Comparison of ENCODE assay signal across 17 cellular contexts in the genomic region with DNA sequence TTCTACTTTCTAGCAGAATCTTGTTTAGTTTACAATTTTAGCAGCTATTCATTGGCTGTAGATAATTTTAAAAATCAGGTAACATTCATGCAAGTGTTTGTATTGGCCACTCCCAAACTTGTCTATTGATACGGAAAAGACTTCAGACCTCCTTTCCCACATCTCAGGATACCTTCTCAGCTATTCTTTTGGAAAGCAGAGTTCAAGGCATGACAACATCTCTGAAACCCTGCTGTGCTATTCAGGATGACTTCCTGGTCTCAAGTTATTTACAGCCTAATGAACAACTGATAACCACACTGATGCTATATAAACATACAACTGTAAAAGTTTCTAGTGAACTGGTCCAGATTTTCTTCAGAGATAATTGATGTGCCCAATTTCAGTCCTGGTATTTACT. TPM values are rescaled to one million over a fixed set of nuclear protein-coding genes. Genes with fewer than 3 reads are reported as not detected.
DNase-seq lines count a peak whose midpoint lies in the region; FAIRE-seq and TF ChIP-seq lines count a peak whose summit lies in the region.
"Had no signal": no experiment of that assay in that cellular context is flagged by ENCODE, and none has a peak within 500 bp of the region (broad histone marks: within the 10 kb centered on the region; RNA-seq: fewer than 3 reads in every experiment).

No MANE protein-coding gene starts in this region.

- no peak for TF ChIP-seq EP300 in H1 (IDR thresholded peaks at IDR 0.05; ENCODE audit: borderline replicate concordance in 1 of 2, low read depth in 2 of 2, low read length in 2 of 2)

- no peaks in the 10 kb centered on the region for H3K27me3 ChIP-seq in A673 (replicated peaks; ENCODE audit: insufficient read depth, low read depth, low read length, poor library complexity)
- H3K27me3 ChIP-seq in HUES64 (ENCODE audit: insufficient read depth, low read length), result no peaks in the 10 kb centered on the region
- peaks cover 0 to 2% (median 0%) of the 10 kb centered on the region in 4 experiments; a peak in 1 of 7 replicates for H3K27me3 ChIP-seq in H1 (replicated peaks in 1 of 4; ENCODE audit: control insufficient read depth in 3 of 4, extremely low read depth in 1 of 4, insufficient read depth in 3 of 4, low read length in 3 of 4)
- H3K27me3 ChIP-seq: BLaER1 treated with 17β-estradiol and CSF1 and Interleukin-3, amounts not matched to agents 10 nM and 100 nM had no signal

- no peak overlapping the region for H3K27ac Mint-ChIP-seq in activated CD4-positive, alpha-beta memory T cell treated with anti-CD3 and anti-CD28 coated beads, Interleukin-2, amount 10 ng/mL, durations not matched to agents 7 days and 5 days
- H3K27ac Mint-ChIP-seq: CD4-positive, CD25-positive, alpha-beta regulatory T cell; HFFc6 had no signal

- H2BK20ac ChIP-seq in H1 (ENCODE audit: low read length), result no peak overlapping the region

- no peaks in the 10 kb centered on the region for H3K23me2 ChIP-seq in H1 (ENCODE audit: low read depth, low read length)

- no peaks in the 10 kb centered on the region for H3K79me1 ChIP-seq in H1 (ENCODE audit: low read depth, low read length)

- H2AFZ ChIP-seq in H1 (ENCODE audit: low read length), result no peak overlapping the region
- H2AFZ ChIP-seq: GM23248 had no signal

- H3K18ac ChIP-seq in H1 (ENCODE audit: extremely low read depth, low read length), result no peak overlapping the region

- peaks cover 5% of the 10 kb centered on the region for H3K4me1 ChIP-seq in A673 (ENCODE audit: insufficient read depth, low read length, poor library complexity, severe bottlenecking)
- H3K4me1 ChIP-seq in HUES64 (ENCODE audit: insufficient read depth, low read length), result peaks cover 14% of the 10 kb centered on the region
- peaks cover 0 to 5% (median 2%) of the 10 kb centered on the region in 4 experiments; a peak in 2 of 7 replicates for H3K4me1 ChIP-seq in H1 (replicated peaks in 1 of 4; ENCODE audit: control insufficient read depth in 3 of 4, insufficient read depth in 4 of 4, low read length in 3 of 4)
- H3K4me1 ChIP-seq: BLaER1 treated with 17β-estradiol and CSF1 and Interleukin-3, amounts not matched to agents 10 nM and 100 nM; HAP-1 had no signal

- no peaks in the 10 kb centered on the region for H4K20me1 ChIP-seq in H1 (replicated peaks in 1 of 2; ENCODE audit: control insufficient read depth in 1 of 2, insufficient read depth in 2 of 2, low read length in 2 of 2)
- H4K20me1 ChIP-seq: BLaER1 treated with 17β-estradiol and CSF1 and Interleukin-3, amounts not matched to agents 10 nM and 100 nM had no signal

- no peak for TF ChIP-seq RAD21 in H1 (IDR thresholded peaks at IDR 0.05 in 1 of 2, conservative IDR thresholded peaks at IDR 0.05 in 1 of 2; ENCODE audit: low read depth in 2 of 2, low read length in 2 of 2)

- no peak overlapping the region for H2BK12ac ChIP-seq in H1 (ENCODE audit: low read depth, low read length)

- BruUV-seq in A673 (replicated peaks; lab: Mats Ljungman, UMichigan), result no TSS peak

- no peak overlapping the region for H3K56ac ChIP-seq in H1 (replicated peaks; ENCODE audit: insufficient read length, low read depth, low read length)

- H2BK5ac ChIP-seq in H1 (ENCODE audit: low read depth, low read length), result no peak overlapping the region

- no peak overlapping the region for H4K5ac ChIP-seq in H1 (ENCODE audit: insufficient read length, low read depth, low read length)

- POLR2A ChIA-PET in A673 (lab: Charles Lee; ENCODE audit: low non-redundant PET), result no interaction called here
- POLR2A ChIA-PET in H1 (lab: Charles Lee; ENCODE audit: partially characterized antibody), result interaction anchor here (1.3 kb wide), 1 partner anchor 56 kb away, joined by 5 read pairs; the partner anchor contains the start of genes CIP2A and DZIP3
- POLR2A ChIA-PET in activated CD4-positive, alpha-beta memory T cell treated with anti-CD3 and anti-CD28 coated beads, Interleukin-2, amount 10 ng/mL, durations not matched to agents 7 days and 5 days (lab: Charles Lee), result interaction anchor here (0.9 kb wide), 1 partner anchor 56 kb away, joined by 3 read pairs; the partner anchor contains the start of genes CIP2A and DZIP3

- no peak overlapping the region for H2BK15ac ChIP-seq in H1 (ENCODE audit: low read length)

- H3K27ac ChIP-seq in A673 (ENCODE audit: low read depth, low read length, poor library complexity, severe bottlenecking) (no peak overlapping the region), HUES64 (ENCODE audit: low read depth, low read length) (peak overlapping the region; percentile 33; the same call in 1 of the 2 replicates), H1 (ENCODE audit: low read depth, low read length) (no peak overlapping the region)
- H3K27ac ChIP-seq: 22Rv1; BLaER1 treated with 17β-estradiol and CSF1 and Interleukin-3, amounts not matched to agents 10 nM and 100 nM; GM23248; HL-60 had no signal

- no peak overlapping the region for H3K4me3 Mint-ChIP-seq in activated CD4-positive, alpha-beta memory T cell treated with anti-CD3 and anti-CD28 coated beads, Interleukin-2, amount 10 ng/mL, durations not matched to agents 7 days and 5 days
- H3K4me3 Mint-ChIP-seq: CD4-positive, CD25-positive, alpha-beta regulatory T cell; HFFc6 had no signal

- in situ Hi-C loops in ACHN (cut with HindIII; ENCODE audit: low pct_ligation_motif_present, low pct_unique_long_range_greater_than_20kb, low sequenced_read_pairs), result no loop called here

- H3K9ac ChIP-seq in HUES64 (ENCODE audit: low read depth, low read length) (no peak overlapping the region), H1 (replicated peaks in 1 of 4; ENCODE audit: extremely low read depth in 1 of 4, low read depth in 3 of 4, low read length in 3 of 4) (no peak overlapping the region; a peak in 1 of 7 replicates)
- H3K9ac ChIP-seq: BLaER1 treated with 17β-estradiol and CSF1 and Interleukin-3, amounts not matched to agents 10 nM and 100 nM; GM23248 had no signal

- H3K14ac ChIP-seq in H1 (ENCODE audit: insufficient read length), result no peak overlapping the region

- no peak overlapping the region for H3K4me3 ChIP-seq in A673 (ENCODE audit: low read depth, low read length, poor library complexity, severe bottlenecking)
- no peak overlapping the region for H3K4me3 ChIP-seq in HUES64 (ENCODE audit: low read length)
- H3K4me3 ChIP-seq in H1 (ENCODE audit: extremely low read depth in 1 of 4, insufficient read depth in 2 of 4, low read depth in 3 of 4, low read length in 4 of 4), result no peak overlapping the region
- H3K4me3 ChIP-seq: BLaER1 treated with 17β-estradiol and CSF1 and Interleukin-3, amounts not matched to agents 10 nM and 100 nM; GM23248; HAP-1 had no signal

- H3K23ac ChIP-seq in H1 (ENCODE audit: insufficient read length), result no peak overlapping the region

- no peak overlapping the region for H3K4me2 ChIP-seq in H1 (ENCODE audit: insufficient read depth in 1 of 2, low read depth in 2 of 2, low read length in 2 of 2)
- H3K4me2 ChIP-seq: BLaER1 treated with 17β-estradiol and CSF1 and Interleukin-3, amounts not matched to agents 10 nM and 100 nM had no signal

- no peaks in the 10 kb centered on the region for H3K9me3 Mint-ChIP-seq in activated CD4-positive, alpha-beta memory T cell treated with anti-CD3 and anti-CD28 coated beads, Interleukin-2, amount 10 ng/mL, durations not matched to agents 7 days and 5 days
- H3K9me3 Mint-ChIP-seq: CD4-positive, CD25-positive, alpha-beta regulatory T cell; HFFc6 had no signal

- DNase-seq in A673 (ENCODE audit: low spot score) (peak; percentile 54), H1 (ENCODE audit: low read depth in 1 of 2, low spot score in 2 of 2) (no peak), iPS-NIHi11 (ENCODE audit: low spot score) (peak; percentile 9), NCI-H526 treated with DMSO at 0.1 percent for 48 hours (lab: John Stamatoyannopoulos, UW) (no peak), ACHN (no peak)
- no peak for DNase-seq in activated CD4-positive, alpha-beta memory T cell treated with anti-CD3 and anti-CD28 coated beads, Interleukin-2, amount 10 ng/mL, durations not matched to agents 7 days and 5 days
- DNase-seq: CD4-positive, CD25-positive, alpha-beta regulatory T cell; DMS 273 treated with DMSO at 0.1 percent for 48 hours; GM23248; HFFc6; IMR-90; KBM-7 had no signal

- H3K4ac ChIP-seq in H1 (replicated peaks; ENCODE audit: insufficient read length, low read depth, low read length), result no peak overlapping the region

- no peaks in the 10 kb centered on the region for H3K27me3 Mint-ChIP-seq in activated CD4-positive, alpha-beta memory T cell treated with anti-CD3 and anti-CD28 coated beads, Interleukin-2, amount 10 ng/mL, durations not matched to agents 7 days and 5 days
- H3K27me3 Mint-ChIP-seq: CD4-positive, CD25-positive, alpha-beta regulatory T cell had no signal

- H3K4me1 Mint-ChIP-seq in activated CD4-positive, alpha-beta memory T cell treated with anti-CD3 and anti-CD28 coated beads, Interleukin-2, amount 10 ng/mL, durations not matched to agents 7 days and 5 days, result no peaks in the 10 kb centered on the region
- H3K4me1 Mint-ChIP-seq: CD4-positive, CD25-positive, alpha-beta regulatory T cell had no signal

- no peak overlapping the region for H2BK120ac ChIP-seq in H1 (replicated peaks; ENCODE audit: low read depth, low read length)

- H3K36me3 Mint-ChIP-seq in activated CD4-positive, alpha-beta memory T cell treated with anti-CD3 and anti-CD28 coated beads, Interleukin-2, amount 10 ng/mL, durations not matched to agents 7 days and 5 days (ENCODE audit: low read depth), result peaks cover 11% of the 10 kb centered on the region

- H3K9me3 ChIP-seq in A673 (ENCODE audit: low read depth, low read length, poor library complexity, severe bottlenecking) (no peaks in the 10 kb centered on the region), HUES64 (ENCODE audit: insufficient read depth, low read depth, low read length) (no peaks in the 10 kb centered on the region), H1 (ENCODE audit: insufficient read depth in 2 of 2, low read depth in 1 of 2, low read length in 1 of 2) (no peaks in the 10 kb centered on the region)
- H3K9me3 ChIP-seq: BLaER1 treated with 17β-estradiol and CSF1 and Interleukin-3, amounts not matched to agents 10 nM and 100 nM; HAP-1 had no signal

- WGBS in HUES64, result 43% methylated on average over 1 of the region's 1 CpG
- 53% methylated on average over 1 of the region's 1 CpG; no CpG with 5 or more reads in 1 of the 2 experiments for WGBS in H1 (ENCODE audit: extremely low coverage in 1 of 2, insufficient coverage in 1 of 2, insufficient read length in 1 of 2, insufficient replicate concordance in 2 of 2, low coverage in 1 of 2, low lambda C conversion rate in 2 of 2, missing lambda C conversion rate in 1 of 2), 2 experiments

- CTCF ChIA-PET in A673 (lab: Charles Lee), result no interaction called here
- CTCF ChIA-PET in H1 (lab: Charles Lee; ENCODE audit: partially characterized antibody), result interaction anchor here (0.7 to 1.2 kb wide), 5 partner anchors 7 to 1184 kb away, joined by 3 to 4 read pairs (median 3); no protein-coding TSS in a partner anchor
- CTCF ChIA-PET in activated CD4-positive, alpha-beta memory T cell treated with anti-CD3 and anti-CD28 coated beads, Interleukin-2, amount 10 ng/mL, durations not matched to agents 7 days and 5 days (lab: Charles Lee), result no interaction called here

- H2AK5ac ChIP-seq in H1 (ENCODE audit: low read depth, low read length), result no peak overlapping the region

- no peaks in the 10 kb centered on the region for H3K79me2 ChIP-seq in H1 (ENCODE audit: control insufficient read depth in 1 of 2, insufficient read depth in 2 of 2, low read length in 2 of 2)

- no peak for TF ChIP-seq POLR2A in H1 (IDR thresholded peaks at IDR 0.05; ENCODE audit: control extremely low read depth in 1 of 2, low read depth in 2 of 2, low read length in 2 of 2)

- peak; percentile 57 for FAIRE-seq in H1 (lab: Jason Lieb, UNC)

- intact Hi-C loops in A673 (cut with micrococcal nuclease; ENCODE audit: unreplicated experiment), result no loop called here

- no peak overlapping the region for H4K8ac ChIP-seq in H1 (ENCODE audit: extremely low read depth, insufficient read depth, low read length)

- H3K36me3 ChIP-seq in A673 (ENCODE audit: insufficient read depth, low read length, poor library complexity, severe bottlenecking) (no peaks in the 10 kb centered on the region), HUES64 (ENCODE audit: insufficient read depth, low read length) (peaks cover 47% of the 10 kb centered on the region), H1 (ENCODE audit: control insufficient read depth in 2 of 4, insufficient read depth in 4 of 4, low read length in 3 of 4) (peaks cover 0 to 15% (median 2%) of the 10 kb centered on the region in 4 experiments; a peak in 3 of 8 replicates)
- H3K36me3 ChIP-seq: HAP-1 had no signal

- H4K91ac ChIP-seq in H1 (replicated peaks; ENCODE audit: insufficient read length, low read length), result no peak overlapping the region

- TF ChIP-seq CTCF in A673 (conservative IDR thresholded peaks at IDR 0.05; ENCODE audit: low read depth, low read length) (no peak), H1 (IDR thresholded peaks at IDR 0.05; ENCODE audit: control extremely low read depth in 1 of 3, insufficient read depth in 1 of 3, low read depth in 1 of 3, low read length in 3 of 3) (no peak)

RNA-seq across cellular contexts. Expression of gene DZIP3, which starts 55.8 kb away (rescaled TPM):
- 14.8 and 14.9 TPM in 2 replicates for total RNA-seq in A673 (2021)
- polyA plus RNA-seq in HUES64 (2013, experiment 1 of 2), result 18.2 TPM
- polyA plus RNA-seq in HUES64 (2013, experiment 2 of 2), result 24.9 TPM
- 24.3 and 28.3 TPM in 2 replicates for total RNA-seq in H1 (2021; fragmentation: NEBNext Ultra II Directional; extraction: Animal tissue kit (Norgen Biotek cat#: 25700))
- polyA plus RNA-seq in H1 (2011; rRNA removed), result 6.5 and 10.4 TPM in 2 replicates
- polyA plus RNA-seq in H1 (2011; cell fraction: cytosol; rRNA removed), result 15.6 TPM
- 13.5 TPM for polyA plus RNA-seq in H1 (2011; cell fraction: nucleus; rRNA removed)
- 13.5 to 22.7 TPM (median 16.1 TPM) in 4 replicates for polyA plus RNA-seq in H1 (2012, experiment 1 of 2)
- 1.3 TPM for polyA plus RNA-seq in H1 (2012, experiment 2 of 2)
- polyA plus RNA-seq in H1 (2013, experiment 1 of 2), result 21.3 TPM
- 22.2 TPM for polyA plus RNA-seq in H1 (2013, experiment 2 of 2)
- 20.5 and 33.8 TPM in 2 replicates for polyA minus RNA-seq in H1 (2011; rRNA and poly(A)+ RNA removed)
- polyA minus RNA-seq in H1 (2011; cell fraction: cytosol; rRNA and poly(A)+ RNA removed), result 21.7 TPM
- polyA minus RNA-seq in H1 (2011; cell fraction: nucleus; rRNA and poly(A)+ RNA removed), result 46.8 TPM
- 10 to 100 TPM; 16.1 to 17.2 TPM for total RNA-seq in activated CD4-positive, alpha-beta memory T cell treated with anti-CD3 and anti-CD28 coated beads, Interleukin-2, amount 10 ng/mL, durations not matched to agents 7 days and 5 days

RNA-seq across cellular contexts. Expression of gene CIP2A, which starts 56.1 kb away (rescaled TPM):
- total RNA-seq in A673 (2021), result 56.9 and 68.4 TPM in 2 replicates
- polyA plus RNA-seq in HUES64 (2013, experiment 1 of 2), result 36.5 TPM
- 31.0 TPM for polyA plus RNA-seq in HUES64 (2013, experiment 2 of 2)
- total RNA-seq in H1 (2021; fragmentation: NEBNext Ultra II Directional; extraction: Animal tissue kit (Norgen Biotek cat#: 25700)), result 38.0 and 39.6 TPM in 2 replicates
- 11.2 and 11.9 TPM in 2 replicates for polyA plus RNA-seq in H1 (2011; rRNA removed)
- 16.1 TPM for polyA plus RNA-seq in H1 (2011; cell fraction: cytosol; rRNA removed)
- polyA plus RNA-seq in H1 (2011; cell fraction: nucleus; rRNA removed), result 174 TPM
- 17.8 to 29.8 TPM (median 26.8 TPM) in 4 replicates for polyA plus RNA-seq in H1 (2012, experiment 1 of 2)
- 1.4 TPM for polyA plus RNA-seq in H1 (2012, experiment 2 of 2)
- 33.4 TPM for polyA plus RNA-seq in H1 (2013, experiment 1 of 2)
- polyA plus RNA-seq in H1 (2013, experiment 2 of 2), result 32.1 TPM
- polyA minus RNA-seq in H1 (2011; rRNA and poly(A)+ RNA removed), result 160 and 208 TPM in 2 replicates
- polyA minus RNA-seq in H1 (2011; cell fraction: cytosol; rRNA and poly(A)+ RNA removed), result 23.3 TPM
- polyA minus RNA-seq in H1 (2011; cell fraction: nucleus; rRNA and poly(A)+ RNA removed), result 142 TPM
- total RNA-seq in activated CD4-positive, alpha-beta memory T cell treated with anti-CD3 and anti-CD28 coated beads, Interleukin-2, amount 10 ng/mL, durations not matched to agents 7 days and 5 days, result 10 to 100 TPM; 46.8 to 47.6 TPM

Comparison
In these comparisons a context has a peak if more than half of its experiments do, and no peak if none do; other contexts are left out.
1. DNase-seq: peak in A673 (single experiment) and iPS-NIHi11 (single experiment); none in H1 (0 of 2), activated CD4-positive, alpha-beta memory T cell treated with anti-CD3 and anti-CD28 coated beads, Interleukin-2, amount 10 ng/mL, durations not matched to agents 7 days and 5 days (single experiment), NCI-H526 treated with DMSO at 0.1 percent for 48 hours (single experiment) and ACHN (single experiment).